Comparison of ENCODE assay signal across 1 cellular context in the genomic region with DNA sequence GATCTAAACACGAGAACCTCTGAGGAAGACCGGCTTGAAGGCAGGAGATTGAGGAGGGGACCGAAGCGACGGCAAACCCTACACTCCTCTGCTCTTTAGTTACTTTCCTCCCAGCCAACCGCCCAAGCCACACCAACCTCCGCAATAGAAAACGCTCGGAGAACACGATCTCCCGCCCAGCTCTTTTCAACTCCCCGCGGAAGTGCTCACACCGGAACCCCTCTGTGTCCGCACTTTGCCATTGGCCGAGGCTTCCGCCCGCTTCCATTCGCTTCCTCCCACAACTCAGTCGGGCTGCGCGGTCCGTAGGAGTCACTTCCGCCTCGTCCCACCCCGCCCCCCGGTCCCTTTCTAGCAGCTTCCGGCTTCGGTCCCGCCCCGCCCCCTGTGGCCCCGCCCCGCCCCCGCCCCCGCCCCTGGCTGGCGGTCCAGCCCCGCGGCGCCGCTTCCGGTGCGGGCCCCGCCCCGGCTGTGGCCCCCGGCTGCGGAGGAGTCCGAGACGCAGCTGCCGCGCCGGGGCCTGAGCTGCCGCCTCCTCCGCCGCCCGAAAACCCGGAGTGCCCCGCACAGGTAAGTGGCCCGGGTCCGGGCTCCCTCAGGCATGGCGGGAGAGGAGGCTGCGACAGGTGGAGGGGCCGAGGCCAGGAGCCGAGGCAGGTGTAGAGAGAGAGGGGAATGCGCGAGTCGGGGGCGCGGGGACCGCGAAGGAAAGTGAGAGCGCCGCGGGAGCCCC.
TF ChIP-seq lines count a peak whose summit lies in the region.

A gene with protein sequence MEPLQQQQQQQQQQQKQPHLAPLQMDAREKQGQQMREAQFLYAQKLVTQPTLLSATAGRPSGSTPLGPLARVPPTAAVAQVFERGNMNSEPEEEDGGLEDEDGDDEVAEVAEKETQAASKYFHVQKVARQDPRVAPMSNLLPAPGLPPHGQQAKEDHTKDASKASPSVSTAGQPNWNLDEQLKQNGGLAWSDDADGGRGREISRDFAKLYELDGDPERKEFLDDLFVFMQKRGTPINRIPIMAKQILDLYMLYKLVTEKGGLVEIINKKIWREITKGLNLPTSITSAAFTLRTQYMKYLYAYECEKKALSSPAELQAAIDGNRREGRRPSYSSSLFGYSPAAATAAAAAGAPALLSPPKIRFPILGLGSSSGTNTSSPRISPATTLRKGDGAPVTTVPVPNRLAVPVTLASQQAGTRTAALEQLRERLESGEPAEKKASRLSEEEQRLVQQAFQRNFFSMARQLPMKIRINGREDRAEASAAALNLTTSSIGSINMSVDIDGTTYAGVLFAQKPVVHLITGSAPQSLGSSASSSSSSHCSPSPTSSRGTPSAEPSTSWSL (plus strand): TSS at position 460 of the 733 bp plus-strand sequence. CDS start 2,717 bp downstream, outside the sequence.

TF ChIP-seq in GM12878, 131 proteins besides CTCF, POLR2A, EP300 and RAD21 (continued from another document):
- TF ChIP-seq, protein P1, sequence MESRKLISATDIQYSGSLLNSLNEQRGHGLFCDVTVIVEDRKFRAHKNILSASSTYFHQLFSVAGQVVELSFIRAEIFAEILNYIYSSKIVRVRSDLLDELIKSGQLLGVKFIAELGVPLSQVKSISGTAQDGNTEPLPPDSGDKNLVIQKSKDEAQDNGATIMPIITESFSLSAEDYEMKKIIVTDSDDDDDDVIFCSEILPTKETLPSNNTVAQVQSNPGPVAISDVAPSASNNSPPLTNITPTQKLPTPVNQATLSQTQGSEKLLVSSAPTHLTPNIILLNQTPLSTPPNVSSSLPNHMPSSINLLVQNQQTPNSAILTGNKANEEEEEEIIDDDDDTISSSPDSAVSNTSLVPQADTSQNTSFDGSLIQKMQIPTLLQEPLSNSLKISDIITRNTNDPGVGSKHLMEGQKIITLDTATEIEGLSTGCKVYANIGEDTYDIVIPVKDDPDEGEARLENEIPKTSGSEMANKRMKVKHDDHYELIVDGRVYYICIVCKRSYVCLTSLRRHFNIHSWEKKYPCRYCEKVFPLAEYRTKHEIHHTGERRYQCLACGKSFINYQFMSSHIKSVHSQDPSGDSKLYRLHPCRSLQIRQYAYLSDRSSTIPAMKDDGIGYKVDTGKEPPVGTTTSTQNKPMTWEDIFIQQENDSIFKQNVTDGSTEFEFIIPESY (IDR thresholded peaks at IDR 0.05) = no peak
- TF ChIP-seq TAF1 (IDR thresholded peaks at IDR 0.05; ENCODE audit: borderline replicate concordance, low read depth, low read length) (peak; percentile 83; the same call in 1 of the 2 replicates), SMAD1 (IDR thresholded peaks at IDR 0.05; ENCODE audit: low read depth, partially characterized antibody) (no peak), ZZZ3 (IDR thresholded peaks at IDR 0.05; ENCODE audit: control insufficient read depth, insufficient read length, low read depth) (no peak), RUNX3 (IDR thresholded peaks at IDR 0.05; ENCODE audit: low read length) (no peak; the same call in 1 of the 2 replicates), TBL1XR1 (IDR thresholded peaks at IDR 0.05; ENCODE audit: low read depth, low read length) (no peak), SMAD5 (IDR thresholded peaks at IDR 0.05; ENCODE audit: low read depth) (no peak), ETV6 (conservative IDR thresholded peaks at IDR 0.05 in 1 of 2, IDR thresholded peaks at IDR 0.05 in 1 of 2; ENCODE audit: borderline replicate concordance in 1 of 2, low read depth in 1 of 2) (peak in 1 of 2 experiments; percentile 34; a peak in 2 of 4 replicates), NFXL1 (IDR thresholded peaks at IDR 0.05; ENCODE audit: borderline replicate concordance) (no peak), HDAC6 (IDR thresholded peaks at IDR 0.05; ENCODE audit: unreplicated experiment) (no peak), CHD2 (IDR thresholded peaks at IDR 0.05; ENCODE audit: borderline replicate concordance, low read depth, low read length) (peak; percentile 88), SRF (IDR thresholded peaks at IDR 0.05; ENCODE audit: low read depth in 2 of 2, low read length in 2 of 2) (peak; percentile 78 to 94), BCL11A (IDR thresholded peaks at IDR 0.05; ENCODE audit: low read depth, low read length) (no peak), PAX8 (IDR thresholded peaks at IDR 0.05) (no peak), CHD4 (IDR thresholded peaks at IDR 0.05) (no peak), CHD1 (IDR thresholded peaks at IDR 0.05; ENCODE audit: low read depth, low read length) (no peak), ASH2L (IDR thresholded peaks at IDR 0.05; ENCODE audit: borderline replicate concordance, low read depth) (no peak)
- TF ChIP-seq, protein P2, sequence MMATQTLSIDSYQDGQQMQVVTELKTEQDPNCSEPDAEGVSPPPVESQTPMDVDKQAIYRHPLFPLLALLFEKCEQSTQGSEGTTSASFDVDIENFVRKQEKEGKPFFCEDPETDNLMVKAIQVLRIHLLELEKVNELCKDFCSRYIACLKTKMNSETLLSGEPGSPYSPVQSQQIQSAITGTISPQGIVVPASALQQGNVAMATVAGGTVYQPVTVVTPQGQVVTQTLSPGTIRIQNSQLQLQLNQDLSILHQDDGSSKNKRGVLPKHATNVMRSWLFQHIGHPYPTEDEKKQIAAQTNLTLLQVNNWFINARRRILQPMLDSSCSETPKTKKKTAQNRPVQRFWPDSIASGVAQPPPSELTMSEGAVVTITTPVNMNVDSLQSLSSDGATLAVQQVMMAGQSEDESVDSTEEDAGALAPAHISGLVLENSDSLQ (IDR thresholded peaks at IDR 0.05) = peak; percentile 92
- TF ChIP-seq, protein P3, sequence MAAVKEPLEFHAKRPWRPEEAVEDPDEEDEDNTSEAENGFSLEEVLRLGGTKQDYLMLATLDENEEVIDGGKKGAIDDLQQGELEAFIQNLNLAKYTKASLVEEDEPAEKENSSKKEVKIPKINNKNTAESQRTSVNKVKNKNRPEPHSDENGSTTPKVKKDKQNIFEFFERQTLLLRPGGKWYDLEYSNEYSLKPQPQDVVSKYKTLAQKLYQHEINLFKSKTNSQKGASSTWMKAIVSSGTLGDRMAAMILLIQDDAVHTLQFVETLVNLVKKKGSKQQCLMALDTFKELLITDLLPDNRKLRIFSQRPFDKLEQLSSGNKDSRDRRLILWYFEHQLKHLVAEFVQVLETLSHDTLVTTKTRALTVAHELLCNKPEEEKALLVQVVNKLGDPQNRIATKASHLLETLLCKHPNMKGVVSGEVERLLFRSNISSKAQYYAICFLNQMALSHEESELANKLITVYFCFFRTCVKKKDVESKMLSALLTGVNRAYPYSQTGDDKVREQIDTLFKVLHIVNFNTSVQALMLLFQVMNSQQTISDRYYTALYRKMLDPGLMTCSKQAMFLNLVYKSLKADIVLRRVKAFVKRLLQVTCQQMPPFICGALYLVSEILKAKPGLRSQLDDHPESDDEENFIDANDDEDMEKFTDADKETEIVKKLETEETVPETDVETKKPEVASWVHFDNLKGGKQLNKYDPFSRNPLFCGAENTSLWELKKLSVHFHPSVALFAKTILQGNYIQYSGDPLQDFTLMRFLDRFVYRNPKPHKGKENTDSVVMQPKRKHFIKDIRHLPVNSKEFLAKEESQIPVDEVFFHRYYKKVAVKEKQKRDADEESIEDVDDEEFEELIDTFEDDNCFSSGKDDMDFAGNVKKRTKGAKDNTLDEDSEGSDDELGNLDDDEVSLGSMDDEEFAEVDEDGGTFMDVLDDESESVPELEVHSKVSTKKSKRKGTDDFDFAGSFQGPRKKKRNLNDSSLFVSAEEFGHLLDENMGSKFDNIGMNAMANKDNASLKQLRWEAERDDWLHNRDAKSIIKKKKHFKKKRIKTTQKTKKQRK (IDR thresholded peaks at IDR 0.05; ENCODE audit: low read depth, low read length) = no peak
- TF ChIP-seq, protein P4, sequence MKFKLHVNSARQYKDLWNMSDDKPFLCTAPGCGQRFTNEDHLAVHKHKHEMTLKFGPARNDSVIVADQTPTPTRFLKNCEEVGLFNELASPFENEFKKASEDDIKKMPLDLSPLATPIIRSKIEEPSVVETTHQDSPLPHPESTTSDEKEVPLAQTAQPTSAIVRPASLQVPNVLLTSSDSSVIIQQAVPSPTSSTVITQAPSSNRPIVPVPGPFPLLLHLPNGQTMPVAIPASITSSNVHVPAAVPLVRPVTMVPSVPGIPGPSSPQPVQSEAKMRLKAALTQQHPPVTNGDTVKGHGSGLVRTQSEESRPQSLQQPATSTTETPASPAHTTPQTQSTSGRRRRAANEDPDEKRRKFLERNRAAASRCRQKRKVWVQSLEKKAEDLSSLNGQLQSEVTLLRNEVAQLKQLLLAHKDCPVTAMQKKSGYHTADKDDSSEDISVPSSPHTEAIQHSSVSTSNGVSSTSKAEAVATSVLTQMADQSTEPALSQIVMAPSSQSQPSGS (IDR thresholded peaks at IDR 0.05; ENCODE audit: low read length) = no peak
- TF ChIP-seq, protein P5, sequence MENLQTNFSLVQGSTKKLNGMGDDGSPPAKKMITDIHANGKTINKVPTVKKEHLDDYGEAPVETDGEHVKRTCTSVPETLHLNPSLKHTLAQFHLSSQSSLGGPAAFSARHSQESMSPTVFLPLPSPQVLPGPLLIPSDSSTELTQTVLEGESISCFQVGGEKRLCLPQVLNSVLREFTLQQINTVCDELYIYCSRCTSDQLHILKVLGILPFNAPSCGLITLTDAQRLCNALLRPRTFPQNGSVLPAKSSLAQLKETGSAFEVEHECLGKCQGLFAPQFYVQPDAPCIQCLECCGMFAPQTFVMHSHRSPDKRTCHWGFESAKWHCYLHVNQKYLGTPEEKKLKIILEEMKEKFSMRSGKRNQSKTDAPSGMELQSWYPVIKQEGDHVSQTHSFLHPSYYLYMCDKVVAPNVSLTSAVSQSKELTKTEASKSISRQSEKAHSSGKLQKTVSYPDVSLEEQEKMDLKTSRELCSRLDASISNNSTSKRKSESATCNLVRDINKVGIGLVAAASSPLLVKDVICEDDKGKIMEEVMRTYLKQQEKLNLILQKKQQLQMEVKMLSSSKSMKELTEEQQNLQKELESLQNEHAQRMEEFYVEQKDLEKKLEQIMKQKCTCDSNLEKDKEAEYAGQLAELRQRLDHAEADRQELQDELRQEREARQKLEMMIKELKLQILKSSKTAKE (IDR thresholded peaks at IDR 0.05; ENCODE audit: low read depth, poor library complexity, severe bottlenecking) = no peak
- TF ChIP-seq, protein P6, sequence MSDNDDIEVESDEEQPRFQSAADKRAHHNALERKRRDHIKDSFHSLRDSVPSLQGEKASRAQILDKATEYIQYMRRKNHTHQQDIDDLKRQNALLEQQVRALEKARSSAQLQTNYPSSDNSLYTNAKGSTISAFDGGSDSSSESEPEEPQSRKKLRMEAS (IDR thresholded peaks at IDR 0.05; ENCODE audit: low read depth, low read length) = no peak
- TF ChIP-seq, protein P7, sequence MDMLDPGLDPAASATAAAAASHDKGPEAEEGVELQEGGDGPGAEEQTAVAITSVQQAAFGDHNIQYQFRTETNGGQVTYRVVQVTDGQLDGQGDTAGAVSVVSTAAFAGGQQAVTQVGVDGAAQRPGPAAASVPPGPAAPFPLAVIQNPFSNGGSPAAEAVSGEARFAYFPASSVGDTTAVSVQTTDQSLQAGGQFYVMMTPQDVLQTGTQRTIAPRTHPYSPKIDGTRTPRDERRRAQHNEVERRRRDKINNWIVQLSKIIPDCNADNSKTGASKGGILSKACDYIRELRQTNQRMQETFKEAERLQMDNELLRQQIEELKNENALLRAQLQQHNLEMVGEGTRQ (IDR thresholded peaks at IDR 0.05; ENCODE audit: borderline replicate concordance, low read depth, low read length) = no peak
